In the genomic region with DNA sequence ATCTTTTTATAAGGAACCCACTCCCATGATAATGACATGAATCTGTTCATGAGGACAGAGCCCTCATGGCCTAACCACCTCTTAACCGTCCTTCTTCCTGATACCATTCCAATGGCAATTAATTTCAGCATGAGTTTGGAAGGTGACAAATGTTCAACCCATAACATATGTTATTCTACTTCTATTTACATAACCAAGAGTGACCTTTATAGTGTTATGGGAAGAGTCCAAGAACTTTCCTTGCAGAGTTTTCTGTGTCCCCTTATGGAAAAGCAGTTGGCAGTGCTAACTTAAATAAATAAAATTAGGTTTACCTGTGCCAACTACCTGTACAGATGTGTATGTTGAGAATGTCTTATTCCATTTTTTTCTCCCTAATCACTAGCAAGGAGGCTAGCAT, we compare ENCODE assay signal across 9 cellular contexts.
"Had no signal": no experiment of that assay in that cellular context is flagged by ENCODE, and none has a peak within 500 bp of the region (broad histone marks: within the 10 kb centered on the region; RNA-seq: fewer than 3 reads in every experiment).

No MANE protein-coding gene starts in this region.

- ATAC-seq: GM23338, HCT116 had no signal

- H3K4me1 ChIP-seq: HAP-1 had no signal

- H3K9me3 ChIP-seq: HAP-1 had no signal

- H3K27ac ChIP-seq: GM23248 had no signal

- DNase-seq: GM23248, GOT3, H7, H9, HCEC 1CT, HFFc6 had no signal

- H3K36me3 ChIP-seq: HAP-1 had no signal

- H3K4me3 ChIP-seq: GM23248, GM23338, HAP-1 had no signal
